Comparison of ENCODE assay signal across 10 cellular contexts in the genomic region with DNA sequence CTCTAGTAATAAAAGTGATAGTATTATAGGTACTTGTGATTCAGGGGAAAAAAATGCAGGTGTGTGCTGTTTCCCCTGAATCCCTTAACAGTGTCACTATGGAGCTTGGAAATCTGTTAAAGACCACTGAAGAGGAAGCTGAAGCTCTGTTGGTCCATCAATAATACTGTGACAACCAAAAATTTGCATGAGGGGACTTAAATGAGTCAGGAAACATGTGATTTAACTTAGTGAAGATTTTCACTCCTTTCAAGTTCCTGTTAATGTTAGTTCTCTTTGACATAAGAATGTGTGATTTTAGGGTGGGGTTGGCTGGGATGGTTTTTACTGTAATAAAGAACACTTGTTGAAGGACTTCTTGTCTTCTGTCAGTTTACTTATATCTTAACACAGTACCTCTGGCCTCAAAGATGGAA. TPM values are rescaled to one million over a fixed set of nuclear protein-coding genes. Genes with fewer than 3 reads are reported as not detected.
DNase-seq lines count a peak whose midpoint lies in the region; ATAC-seq and TF ChIP-seq lines count a peak whose summit lies in the region.
"Had no signal": no experiment of that assay in that cellular context is flagged by ENCODE, and none has a peak within 500 bp of the region (broad histone marks: within the 10 kb centered on the region; RNA-seq: fewer than 3 reads in every experiment).

No MANE protein-coding gene starts in this region.

- H3K36me3 ChIP-seq in MM.1S (replicated peaks; ENCODE audit: insufficient read depth, low read length): no peaks in the 10 kb centered on the region

- H3K9ac ChIP-seq in MM.1S (ENCODE audit: low read length): no peak overlapping the region

- no peak overlapping the region for H3K27ac ChIP-seq in MM.1S (ENCODE audit: low read length)
- H3K27ac ChIP-seq: epithelial cell of prostate had no signal

- H3F3A ChIP-seq in MM.1S (ENCODE audit: insufficient read depth, low read length): peaks cover 30% of the 10 kb centered on the region

- peak overlapping the region; percentile 19 for H3K4me2 ChIP-seq in MM.1S (ENCODE audit: low read depth, low read length)

- no peaks in the 10 kb centered on the region for H3K9me2 ChIP-seq in MM.1S (replicated peaks; ENCODE audit: insufficient read depth, low read length)

- DNase-seq in MM.1S: no peak
- DNase-seq in naive B cell: peak; percentile 70
- DNase-seq in inferior parietal cortex (ENCODE audit: extremely low spot score): no peak
- no peak for DNase-seq in HPDE6-E6E7 (ENCODE audit: extremely low spot score)
- DNase-seq in NCI-H446 treated with DMSO at 0.1 percent for 48 hours (lab: John Stamatoyannopoulos, UW): no peak
- DNase-seq: NCI-H2171 treated with DMSO at 0.1 percent for 48 hours had no signal

- H3K4me1 ChIP-seq in MM.1S (ENCODE audit: low read length): peaks cover 53% of the 10 kb centered on the region

- H3K4me3 Mint-ChIP-seq in naive B cell: peak overlapping the region; percentile 9 to 83 (median 66)

- peak; percentile 60 for ATAC-seq in GM18868 (IDR thresholded peaks at IDR 0.05; ENCODE audit: unreplicated experiment)
- ATAC-seq in GM21825 (IDR thresholded peaks at IDR 0.05; ENCODE audit: unreplicated experiment): peak; percentile 37
- ATAC-seq in naive B cell (ENCODE audit: low read depth in 2 of 2): peak; percentile 84 to 85
- ATAC-seq in GM21360 (IDR thresholded peaks at IDR 0.05; ENCODE audit: unreplicated experiment): no peak

- H4K20me1 ChIP-seq in MM.1S (ENCODE audit: insufficient read depth, low read length): no peaks in the 10 kb centered on the region

- H2AFZ ChIP-seq in MM.1S (ENCODE audit: low read length): no peak overlapping the region

- no peak overlapping the region for H3K4me3 ChIP-seq in MM.1S (ENCODE audit: low read length)

- H3K27me3 ChIP-seq in MM.1S (replicated peaks; ENCODE audit: insufficient read depth, low read length): no peaks in the 10 kb centered on the region

- peak overlapping the region; percentile 57 to 99 (median 96) for H3K27ac Mint-ChIP-seq in naive B cell

- no peaks in the 10 kb centered on the region for H3K79me2 ChIP-seq in MM.1S (ENCODE audit: low read length)

- H3K4me1 Mint-ChIP-seq in naive B cell: peaks cover 74 to 84% (median 77%) of the 10 kb centered on the region in 3 donors

- H3K36me3 Mint-ChIP-seq in naive B cell: peaks cover 4 to 17% of the 10 kb centered on the region in 2 donors

- H3K27me3 Mint-ChIP-seq in naive B cell: no peaks in the 10 kb centered on the region

- H3K9me3 ChIP-seq in MM.1S (replicated peaks; ENCODE audit: insufficient read depth, low read length): no peaks in the 10 kb centered on the region

- peaks cover 0 to 21% (median 7%) of the 10 kb centered on the region in 7 donors for H3K9me3 Mint-ChIP-seq in naive B cell

- no peak for TF ChIP-seq CTCF in MM.1S (IDR thresholded peaks at IDR 0.05; ENCODE audit: low read length)

RNA-seq across cellular contexts. Expression of a gene that starts 32.0 kb away (rescaled TPM):
- under 1 TPM in 5 of 6 donors, not detected in 1; 0.05 to 0.19 (median 0.08) TPM for polyA plus RNA-seq in naive B cell (ENCODE audit: low read depth in 6 of 6)
